ENCODE assay signal across 1 cellular context in genomic region chr3:32855350-32855953, GRCh38.
TF ChIP-seq lines count a peak whose summit lies in the region.

No MANE protein-coding gene starts in this region.

TF ChIP-seq in H1, 55 proteins besides CTCF, POLR2A, EP300 and RAD21:
- TF ChIP-seq RXRA (IDR thresholded peaks at IDR 0.05; ENCODE audit: insufficient read depth, low read depth, low read length) = no peak
- peak; percentile 66 for TF ChIP-seq POLR2AphosphoS5 (IDR thresholded peaks at IDR 0.05; ENCODE audit: low read depth, low read length)
